12 cellular contexts compared by ENCODE assay signal in genomic region chr10:63697956-63698814, GRCh38.
DNase-seq lines count a peak whose midpoint lies in the region; ATAC-seq, FAIRE-seq and TF ChIP-seq lines count a peak whose summit lies in the region.
"Had no signal": no experiment of that assay in that cellular context is flagged by ENCODE, and none has a peak within 500 bp of the region (broad histone marks: within the 10 kb centered on the region; RNA-seq: fewer than 3 reads in every experiment).

No MANE protein-coding gene starts in this region.

- no peaks in the 10 kb centered on the region for H3K27me3 ChIP-seq in brain microvascular endothelial cell (replicated peaks)
- H3K27me3 ChIP-seq: BLaER1, suprapubic skin had no signal

- POLR2A ChIA-PET in GM10248 (lab: Yijun Ruan, JAX), result no interaction called here

- H3K36me3 ChIP-seq in brain microvascular endothelial cell (replicated peaks), result no peaks in the 10 kb centered on the region
- H3K36me3 ChIP-seq: BLaER1, suprapubic skin had no signal

- no peak overlapping the region for H3K4me3 ChIP-seq in brain microvascular endothelial cell (ENCODE audit: low read depth, low read length)
- H3K4me3 ChIP-seq: BLaER1, suprapubic skin had no signal

- ATAC-seq in GM21390 (IDR thresholded peaks at IDR 0.05; ENCODE audit: unreplicated experiment), result peak; percentile 58
- ATAC-seq in HG03432 (IDR thresholded peaks at IDR 0.05; ENCODE audit: unreplicated experiment), result peak; percentile 75
- ATAC-seq in esophagus mucosa, result no peak

- H3K27ac ChIP-seq in brain microvascular endothelial cell, result peak overlapping the region; percentile 97
- H3K27ac ChIP-seq: BLaER1 had no signal

- CTCF ChIA-PET in GM10248 (lab: Yijun Ruan, JAX), result interaction anchor here (1.3 to 3.1 kb wide), 6 partner anchors 9 to 532 kb away, joined by 3 to 14 read pairs (median 6); no protein-coding TSS in a partner anchor

- peak; percentile 33 for DNase-seq in GM10248 (ENCODE audit: extremely low spot score)
- no peak for DNase-seq in brain microvascular endothelial cell
- no peak for DNase-seq in GM19239 (ENCODE audit: insufficient read length, low spot score)
- DNase-seq in NCI-H128 (lab: John Stamatoyannopoulos, UW; ENCODE audit: unreplicated experiment), result no peak
- no peak for DNase-seq in NCI-H69 (lab: John Stamatoyannopoulos, UW)
- DNase-seq: activated CD8-positive, alpha-beta memory T cell treated with anti-CD3 and anti-CD28 coated beads, Interleukin-2, amount 50 U/mL, for 48 hours; stimulated activated CD4-positive, alpha-beta T cell treated with anti-CD3 and anti-CD28 coated beads, Interleukin-15, amount 100 ng/mL, for 24 hours had no signal

- no peak for FAIRE-seq in GM19239 (lab: Jason Lieb, UNC)

- TF ChIP-seq CTCF in GM10248 (IDR thresholded peaks at IDR 0.05; ENCODE audit: control extremely low read depth, extremely low read depth, low read depth, missing control alignments), result no peak
- no peak for TF ChIP-seq CTCF in brain microvascular endothelial cell (IDR thresholded peaks at IDR 0.05; ENCODE audit: low read depth, low read length, missing control alignments)

- in situ Hi-C loops in brain microvascular endothelial cell (cut with HindIII; ENCODE audit: low pct_ligation_motif_present, low sequenced_read_pairs), result no loop called here
